Comparison of ENCODE assay signal across 9 cellular contexts in genomic region chr7:6448943-6449543, GRCh38. TPM values are rescaled to one million over a fixed set of nuclear protein-coding genes. Genes with fewer than 3 reads are reported as not detected.
DNase-seq lines count a peak whose midpoint lies in the region; ATAC-seq and TF ChIP-seq lines count a peak whose summit lies in the region.
"Had no signal": no experiment of that assay in that cellular context is flagged by ENCODE, and none has a peak within 500 bp of the region (broad histone marks: within the 10 kb centered on the region; RNA-seq: fewer than 3 reads in every experiment).

No MANE protein-coding gene starts in this region.

- peak overlapping the region; percentile 92 for H3K27ac ChIP-seq in lower lobe of right lung
- H3K27ac ChIP-seq in upper lobe of left lung, result peak overlapping the region; percentile 89 to 97 (median 92)

- TF ChIP-seq CTCF in lower lobe of right lung (IDR thresholded peaks at IDR 0.05), result no peak
- TF ChIP-seq CTCF in upper lobe of left lung (IDR thresholded peaks at IDR 0.05), result peak in 1 of 6 experiments; percentile 6

- H3K27ac Mint-ChIP-seq in activated naive CD4-positive, alpha-beta T cell treated with anti-CD3 and anti-CD28 coated beads for 36 hours, result no peak overlapping the region
- H3K27ac Mint-ChIP-seq in activated naive CD4-positive, alpha-beta T cell treated with anti-CD3 and anti-CD28 coated beads, Interleukin-2, amount 50 U/mL, for 72 hours, result peak overlapping the region; percentile 72 to 97

- CTCF ChIA-PET in activated naive CD4-positive, alpha-beta T cell treated with anti-CD3 and anti-CD28 coated beads for 36 hours (lab: Charles Lee), result interaction anchor here (1.0 kb wide), 1 partner anchor 285 kb away, joined by 3 read pairs; no protein-coding TSS in a partner anchor

- no peaks in the 10 kb centered on the region for H3K9me3 Mint-ChIP-seq in activated naive CD4-positive, alpha-beta T cell treated with anti-CD3 and anti-CD28 coated beads for 36 hours
- H3K9me3 Mint-ChIP-seq in activated naive CD4-positive, alpha-beta T cell treated with anti-CD3 and anti-CD28 coated beads, Interleukin-2, amount 50 U/mL, for 72 hours, result no peaks in the 10 kb centered on the region

- H3K9me3 ChIP-seq in lower lobe of right lung (no peaks in the 10 kb centered on the region), upper lobe of left lung (no peaks in the 10 kb centered on the region)

- H3K27me3 Mint-ChIP-seq in activated naive CD4-positive, alpha-beta T cell treated with anti-CD3 and anti-CD28 coated beads for 36 hours (ENCODE audit: low read depth), result no peaks in the 10 kb centered on the region

- H3K4me1 ChIP-seq in lower lobe of right lung (peaks cover 24% of the 10 kb centered on the region), upper lobe of left lung (peaks cover 16 to 32% (median 27%) of the 10 kb centered on the region in 4 donors)

- H3K36me3 ChIP-seq in lower lobe of right lung, result peaks cover 19% of the 10 kb centered on the region
- H3K36me3 ChIP-seq in upper lobe of left lung, result peaks cover 0 to 21% (median 13%) of the 10 kb centered on the region in 4 donors

- 90 to 95% methylated on average over 11 to 16 of the region's 16 CpGs for WGBS in upper lobe of left lung, 2 donors

- intact Hi-C loops in activated naive CD4-positive, alpha-beta T cell treated with anti-CD3 and anti-CD28 coated beads for 36 hours (cut with micrococcal nuclease), result loop anchor here (1.0 to 5.0 kb wide), 3 partner anchors 14 to 752 kb away; partner anchors contain the start of gene ZNF12
- intact Hi-C loops in lower lobe of right lung (cut with DNase I), result no loop called here

- H3K4me1 Mint-ChIP-seq in activated naive CD4-positive, alpha-beta T cell treated with anti-CD3 and anti-CD28 coated beads for 36 hours (ENCODE audit: low read depth), result peaks cover 31% of the 10 kb centered on the region

- DNase-seq in activated naive CD4-positive, alpha-beta T cell treated with anti-CD3 and anti-CD28 coated beads for 36 hours, result no peak
- DNase-seq in activated naive CD4-positive, alpha-beta T cell treated with Interleukin-2 at 50 U/mL for 16 hours, result no peak
- no peak for DNase-seq in activated naive CD4-positive, alpha-beta T cell treated with anti-CD3 and anti-CD28 coated beads, Interleukin-2, amount 50 U/mL, for 72 hours (ENCODE audit: low spot score in 2 of 2)
- peak; percentile 42 for DNase-seq in lower lobe of right lung
- no peak for DNase-seq in upper lobe of left lung
- no peak for DNase-seq in NCI-H146 treated with DMSO at 0.1 percent for 48 hours (lab: John Stamatoyannopoulos, UW; ENCODE audit: unreplicated experiment)
- DNase-seq in NCI-H774 (lab: John Stamatoyannopoulos, UW), result no peak
- DNase-seq: NCI-H526 treated with DMSO at 0.1 percent for 48 hours had no signal

- TF ChIP-seq EP300 in upper lobe of left lung (IDR thresholded peaks at IDR 0.05), result no peak

- peak overlapping the region; percentile 65 for H3K4me3 Mint-ChIP-seq in activated naive CD4-positive, alpha-beta T cell treated with anti-CD3 and anti-CD28 coated beads for 36 hours

- TF ChIP-seq POLR2A in upper lobe of left lung (IDR thresholded peaks at IDR 0.05), result no peak

- H3K27me3 ChIP-seq in lower lobe of right lung (ENCODE audit: low read depth) (no peaks in the 10 kb centered on the region), upper lobe of left lung (no peaks in the 10 kb centered on the region)

- H3K4me3 ChIP-seq in lower lobe of right lung, result no peak overlapping the region
- H3K4me3 ChIP-seq in upper lobe of left lung, result no peak overlapping the region

- peaks cover 13% of the 10 kb centered on the region for H3K36me3 Mint-ChIP-seq in activated naive CD4-positive, alpha-beta T cell treated with anti-CD3 and anti-CD28 coated beads for 36 hours (ENCODE audit: low read depth)
- peaks cover 25% of the 10 kb centered on the region in 2 donors for H3K36me3 Mint-ChIP-seq in activated naive CD4-positive, alpha-beta T cell treated with anti-CD3 and anti-CD28 coated beads, Interleukin-2, amount 50 U/mL, for 72 hours

- ATAC-seq in activated naive CD4-positive, alpha-beta T cell treated with anti-CD3 and anti-CD28 coated beads, Interleukin-2, amount 50 U/mL, for 72 hours, result no peak
- ATAC-seq in lower lobe of right lung (no peak), upper lobe of left lung (ENCODE audit: low FRiP score in 2 of 2) (no peak), GM18909 (IDR thresholded peaks at IDR 0.05; ENCODE audit: poor library complexity, unreplicated experiment) (no peak)

RNA-seq across cellular contexts. Expression of gene DAGLB, which starts 1.3 kb away (rescaled TPM):
- 10 to 100 TPM; 13.1 to 13.6 TPM for total RNA-seq in activated naive CD4-positive, alpha-beta T cell treated with anti-CD3 and anti-CD28 coated beads for 36 hours
- 10 to 100 TPM; 19.1 to 20.7 TPM for total RNA-seq in activated naive CD4-positive, alpha-beta T cell treated with anti-CD3 and anti-CD28 coated beads, Interleukin-2, amount 50 U/mL, for 72 hours
- 40.6 TPM for total RNA-seq in lower lobe of right lung
- 10 to 100 TPM; 26.6 to 53.8 (median 36.7) TPM for total RNA-seq in upper lobe of left lung

RNA-seq across cellular contexts. Expression of gene KDELR2, which starts 34.9 kb away (rescaled TPM):
- 10 to 100 TPM; 57.2 TPM for total RNA-seq in activated naive CD4-positive, alpha-beta T cell treated with anti-CD3 and anti-CD28 coated beads for 36 hours
- 10 to 100 TPM; 55.9 to 59.7 TPM for total RNA-seq in activated naive CD4-positive, alpha-beta T cell treated with anti-CD3 and anti-CD28 coated beads, Interleukin-2, amount 50 U/mL, for 72 hours
- total RNA-seq in lower lobe of right lung (105 TPM), upper lobe of left lung (100 to 1,000 TPM in 1 of 6 donors, 10 to 100 TPM in 5; 35.6 to 120 (median 92.7) TPM)
